Comparison of ENCODE assay signal across 11 cellular contexts in the genomic region with DNA sequence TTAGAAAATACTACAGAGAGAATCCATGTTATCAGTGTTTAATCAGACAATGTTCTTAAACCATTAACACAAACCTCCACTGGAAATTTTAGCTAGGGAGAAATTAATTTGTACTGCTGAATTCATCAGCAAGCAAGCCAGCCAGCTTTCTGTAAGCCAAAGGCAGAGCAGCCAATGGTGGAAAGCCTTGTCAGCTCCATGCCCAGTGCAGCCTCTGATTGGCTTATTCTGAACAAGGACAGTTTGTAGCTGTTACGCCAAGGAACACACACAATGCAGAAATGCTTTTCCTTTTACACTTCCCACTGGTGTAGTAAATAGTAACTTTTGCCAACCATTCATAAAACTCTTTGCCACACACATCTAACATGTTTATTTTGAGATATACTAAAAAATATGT.
DNase-seq lines count a peak whose midpoint lies in the region; ATAC-seq, FAIRE-seq and TF ChIP-seq lines count a peak whose summit lies in the region.
"Had no signal": no experiment of that assay in that cellular context is flagged by ENCODE, and none has a peak within 500 bp of the region (broad histone marks: within the 10 kb centered on the region; RNA-seq: fewer than 3 reads in every experiment).

No MANE protein-coding gene starts in this region.

- no peak for TF ChIP-seq POLR2A in H54 (IDR thresholded peaks at IDR 0.05; ENCODE audit: low read depth, low read length)

- H3K27ac ChIP-seq in caudate nucleus (ENCODE audit: low read depth, low read length) = no peak overlapping the region
- no peak overlapping the region for H3K27ac ChIP-seq in right atrium auricular region
- no peak overlapping the region for H3K27ac ChIP-seq in psoas muscle
- no peak overlapping the region for H3K27ac ChIP-seq in A673 (ENCODE audit: low read depth, low read length, poor library complexity, severe bottlenecking)

- POLR2A ChIA-PET in A673 (lab: Charles Lee; ENCODE audit: low non-redundant PET) = no interaction called here

- no TSS peak for BruUV-seq in A673 (replicated peaks; lab: Mats Ljungman, UMichigan)

- H3K4me3 ChIP-seq in right atrium auricular region (no peak overlapping the region), psoas muscle (peak overlapping the region; percentile 46), A673 (ENCODE audit: low read depth, low read length, poor library complexity, severe bottlenecking) (no peak overlapping the region)

- H3K36me3 ChIP-seq in right atrium auricular region = no peaks in the 10 kb centered on the region
- H3K36me3 ChIP-seq in psoas muscle (ENCODE audit: insufficient read depth in 1 of 2, low read depth in 1 of 2) = no peaks in the 10 kb centered on the region
- no peaks in the 10 kb centered on the region for H3K36me3 ChIP-seq in A673 (ENCODE audit: insufficient read depth, low read length, poor library complexity, severe bottlenecking)

- no peaks in the 10 kb centered on the region for H3K9me3 ChIP-seq in right atrium auricular region
- H3K9me3 ChIP-seq in psoas muscle = no peaks in the 10 kb centered on the region
- H3K9me3 ChIP-seq in A673 (ENCODE audit: low read depth, low read length, poor library complexity, severe bottlenecking) = no peaks in the 10 kb centered on the region

- no peaks in the 10 kb centered on the region for H3K9me3 Mint-ChIP-seq in mesothelial cell of epicardium
- H3K9me3 Mint-ChIP-seq: CD8-positive, alpha-beta T cell had no signal

- DNase-seq in H54 (ENCODE audit: insufficient read length, low spot score) (no peak), caudate nucleus (lab: John Stamatoyannopoulos, UW) (peak in 55 of 61 donors; percentile 1 to 79 (median 30)), right atrium auricular region (ENCODE audit: low spot score) (peak; percentile 75), psoas muscle (no peak), A673 (ENCODE audit: low spot score) (no peak), epidermal melanocyte (ENCODE audit: insufficient read length, low spot score) (no peak), mesothelial cell of epicardium (ENCODE audit: low spot score in 2 of 2, unreplicated experiment in 2 of 2) (no peak)
- DNase-seq: CD8-positive, alpha-beta T cell; stimulated activated naive CD4-positive, alpha-beta T cell had no signal

- no peak overlapping the region for H3K4me3 Mint-ChIP-seq in mesothelial cell of epicardium
- H3K4me3 Mint-ChIP-seq: CD8-positive, alpha-beta T cell had no signal

- no peaks in the 10 kb centered on the region for H3K4me1 Mint-ChIP-seq in mesothelial cell of epicardium

- H3K36me3 Mint-ChIP-seq in mesothelial cell of epicardium = no peaks in the 10 kb centered on the region
- H3K36me3 Mint-ChIP-seq: CD8-positive, alpha-beta T cell had no signal

- intact Hi-C loops in psoas muscle (cut with DNase I) = no loop called here
- intact Hi-C loops in A673 (cut with micrococcal nuclease; ENCODE audit: unreplicated experiment) = no loop called here

- no peak overlapping the region for H3K27ac Mint-ChIP-seq in mesothelial cell of epicardium
- H3K27ac Mint-ChIP-seq: CD8-positive, alpha-beta T cell had no signal

- no peak for TF ChIP-seq CTCF in right atrium auricular region (IDR thresholded peaks at IDR 0.05)
- no peak for TF ChIP-seq CTCF in psoas muscle (IDR thresholded peaks at IDR 0.05)
- TF ChIP-seq CTCF in A673 (conservative IDR thresholded peaks at IDR 0.05; ENCODE audit: low read depth, low read length) = no peak
- no peak for TF ChIP-seq CTCF in mesothelial cell of epicardium (IDR thresholded peaks at IDR 0.05; ENCODE audit: unreplicated experiment)

- H3K4me1 ChIP-seq in right atrium auricular region (no peaks in the 10 kb centered on the region), psoas muscle (no peaks in the 10 kb centered on the region), A673 (ENCODE audit: insufficient read depth, low read length, poor library complexity, severe bottlenecking) (no peaks in the 10 kb centered on the region)

- 19 to 41% (median 27%) methylated on average over 1 of the region's 1 CpG for WGBS in psoas muscle, 3 donors

- FAIRE-seq in H54 (lab: Jason Lieb, UNC) = peak; percentile 83
- FAIRE-seq: GM19239 had no signal

- ATAC-seq in psoas muscle = peak in 3 of 4 donors; percentile 54 to 79 (median 70)
- no peak for ATAC-seq in HG02938 (IDR thresholded peaks at IDR 0.05; ENCODE audit: unreplicated experiment)
- ATAC-seq: CD8-positive, alpha-beta T cell had no signal

- H3K27me3 ChIP-seq in right atrium auricular region = no peaks in the 10 kb centered on the region
- H3K27me3 ChIP-seq in psoas muscle (ENCODE audit: insufficient read depth in 3 of 3, low read length in 2 of 3) = no peaks in the 10 kb centered on the region
- no peaks in the 10 kb centered on the region for H3K27me3 ChIP-seq in A673 (replicated peaks; ENCODE audit: insufficient read depth, low read depth, low read length, poor library complexity)

- H3K27me3 Mint-ChIP-seq in mesothelial cell of epicardium (ENCODE audit: low read depth) = no peaks in the 10 kb centered on the region

- CTCF ChIA-PET in A673 (lab: Charles Lee) = no interaction called here

Comparison
In these comparisons a context has a peak if more than half of its experiments do, and no peak if none do; other contexts are left out.
1. DNase-seq: peak in caudate nucleus (55 of 61) and right atrium auricular region (single experiment); none in H54 (single experiment), psoas muscle (0 of 2), A673 (single experiment), epidermal melanocyte (single experiment) and mesothelial cell of epicardium (0 of 2).